ENCODE assay signal across 15 cellular contexts in genomic region chr7:124720195-124720594, GRCh38. TPM values are rescaled to one million over a fixed set of nuclear protein-coding genes. Genes with fewer than 3 reads are reported as not detected.
DNase-seq lines count a peak whose midpoint lies in the region; TF ChIP-seq lines count a peak whose summit lies in the region.
"Had no signal": no experiment of that assay in that cellular context is flagged by ENCODE, and none has a peak within 500 bp of the region (broad histone marks: within the 10 kb centered on the region; RNA-seq: fewer than 3 reads in every experiment).

No MANE protein-coding gene starts in this region.

- no peaks in the 10 kb centered on the region for H3K79me1 ChIP-seq in mesenchymal stem cell (replicated peaks; ENCODE audit: low read length, poor library complexity, severe bottlenecking)

- no peaks in the 10 kb centered on the region for H3K36me3 ChIP-seq in mesenchymal stem cell (ENCODE audit: control insufficient read depth in 1 of 2, insufficient read depth in 2 of 2, low read depth in 1 of 2, low read length in 2 of 2)
- H3K36me3 ChIP-seq: BE2C had no signal

- no peak overlapping the region for H3K27ac ChIP-seq in mesenchymal stem cell (ENCODE audit: low read length, poor library complexity, severe bottlenecking)
- H3K27ac ChIP-seq: HL-60, VCaP had no signal

- H3K27me3 ChIP-seq in mesenchymal stem cell (ENCODE audit: control insufficient read depth in 1 of 2, insufficient read depth in 1 of 2, low read length in 2 of 2): no peaks in the 10 kb centered on the region

- H2BK5ac ChIP-seq in mesenchymal stem cell (ENCODE audit: low read depth, low read length, poor library complexity, severe bottlenecking): no peak overlapping the region

- DNase-seq in ELR (ENCODE audit: low read depth): peak; percentile 60
- DNase-seq in LHCN-M2 (ENCODE audit: low read depth): peak; percentile 2
- peak; percentile 82 for DNase-seq in choroid plexus epithelial cell (ENCODE audit: low read depth)
- peak; percentile 42 for DNase-seq in mesenchymal stem cell
- no peak for DNase-seq in dermis blood vessel endothelial cell
- DNase-seq in SW 1271 (lab: John Stamatoyannopoulos, UW): no peak
- no peak for DNase-seq in HuH-7.5 (ENCODE audit: low spot score)
- DNase-seq in NCI-H2171 (lab: John Stamatoyannopoulos, UW): no peak
- DNase-seq: activated CD8-positive, alpha-beta memory T cell treated with anti-CD3 and anti-CD28 coated beads, Interleukin-2, amount 10 ng/mL, durations not matched to agents 7 days and 5 days; activated gamma-delta T cell; BE2C; effector CD8-positive, alpha-beta T cell; NCI-H1694 had no signal

- no peak overlapping the region for H3K4me2 ChIP-seq in mesenchymal stem cell (ENCODE audit: low read length, poor library complexity, severe bottlenecking)

- H3K4me3 ChIP-seq in choroid plexus epithelial cell (ENCODE audit: low read depth, low read length) (no peak overlapping the region), mesenchymal stem cell (ENCODE audit: insufficient read depth in 1 of 2, low read depth in 1 of 2, low read length in 2 of 2) (no peak overlapping the region)

- H3K4me1 ChIP-seq in mesenchymal stem cell (ENCODE audit: control insufficient read depth, insufficient read depth, low read depth, low read length): no peaks in the 10 kb centered on the region
- H3K4me1 ChIP-seq: BE2C had no signal

- H4K8ac ChIP-seq in mesenchymal stem cell (ENCODE audit: low read length): no peak overlapping the region

- H2AFZ ChIP-seq in mesenchymal stem cell (ENCODE audit: low read depth, low read length): no peak overlapping the region

- no peak overlapping the region for H2AK5ac ChIP-seq in mesenchymal stem cell (ENCODE audit: low read length, severe bottlenecking)

- TF ChIP-seq CTCF in choroid plexus epithelial cell (conservative IDR thresholded peaks at IDR 0.05; ENCODE audit: low read depth, low read length): no peak

- H2BK12ac ChIP-seq in mesenchymal stem cell (ENCODE audit: low read length in 2 of 2): no peak overlapping the region

- H3K9me3 ChIP-seq in mesenchymal stem cell (ENCODE audit: control insufficient read depth, low read length): peaks cover 6% of the 10 kb centered on the region
- H3K9me3 ChIP-seq: BE2C had no signal

- H2BK15ac ChIP-seq in mesenchymal stem cell (ENCODE audit: low read depth, poor library complexity, severe bottlenecking): no peak overlapping the region

- 47% methylated on average over 1 of the region's 1 CpG for WGBS in mesenchymal stem cell

- H3K18ac ChIP-seq in mesenchymal stem cell (ENCODE audit: low read depth in 1 of 2, low read length in 2 of 2): peak overlapping the region in 1 of 2 experiments; percentile 34

- H4K91ac ChIP-seq in mesenchymal stem cell (ENCODE audit: low read length): no peak overlapping the region

- H3K4ac ChIP-seq in mesenchymal stem cell (ENCODE audit: low read depth in 1 of 2, low read length in 2 of 2): no peak overlapping the region

- H3K9ac ChIP-seq in mesenchymal stem cell (ENCODE audit: low read length): no peak overlapping the region

- H2BK120ac ChIP-seq in mesenchymal stem cell (ENCODE audit: low read depth, low read length): no peak overlapping the region

- no peak overlapping the region for H3K23ac ChIP-seq in mesenchymal stem cell (ENCODE audit: low read length in 2 of 2)

- no peak overlapping the region for H3K14ac ChIP-seq in mesenchymal stem cell (ENCODE audit: low read length in 2 of 2)

RNA-seq across cellular contexts. Expression of gene GPR37, which starts 45.4 kb away (rescaled TPM):
- total RNA-seq in LHCN-M2 (2014; rRNA removed): not detected in 2 replicates
- 0.02 TPM for polyA plus RNA-seq in LHCN-M2 (2012)
- 34.8 TPM for polyA plus RNA-seq in mesenchymal stem cell (2013, experiment 1 of 2)
- polyA plus RNA-seq in mesenchymal stem cell (2013, experiment 2 of 2): 36.3 TPM
- 0.14 and 0.17 TPM in 2 replicates for total RNA-seq in dermis blood vessel endothelial cell
- total RNA-seq: activated CD8-positive, alpha-beta memory T cell treated with anti-CD3 and anti-CD28 coated beads, Interleukin-2, amount 10 ng/mL, durations not matched to agents 7 days and 5 days had no signal

Comparison
In these comparisons a context has a peak if more than half of its experiments do, and no peak if none do; other contexts are left out.
1. DNase-seq: peak in ELR (single experiment), LHCN-M2 (single experiment), choroid plexus epithelial cell (single experiment) and mesenchymal stem cell (single experiment); none in dermis blood vessel endothelial cell (single experiment), SW 1271 (0 of 2), HuH-7.5 (single experiment) and NCI-H2171 (single experiment).